ENCODE assay signal across 14 cellular contexts in genomic region chrX:153874366-153875125, GRCh38. TPM values are rescaled to one million over a fixed set of nuclear protein-coding genes. Genes with fewer than 3 reads are reported as not detected.
DNase-seq lines count a peak whose midpoint lies in the region; ATAC-seq and TF ChIP-seq lines count a peak whose summit lies in the region.
"Had no signal": no experiment of that assay in that cellular context is flagged by ENCODE, and none has a peak within 500 bp of the region (broad histone marks: within the 10 kb centered on the region; RNA-seq: fewer than 3 reads in every experiment).

No MANE protein-coding gene starts in this region.

- peak overlapping the region; percentile 66 for H3K4me2 ChIP-seq in neural progenitor cell

- peak overlapping the region; percentile 78 for H3K27ac Mint-ChIP-seq in T-helper 17 cell
- H3K27ac Mint-ChIP-seq in endothelial cell (ENCODE audit: unreplicated experiment), result peak overlapping the region; percentile 45
- no peak overlapping the region for H3K27ac Mint-ChIP-seq in neural progenitor cell
- H3K27ac Mint-ChIP-seq: CD14-positive monocyte had no signal

- H3K4me3 ChIP-seq in neural progenitor cell (no peak overlapping the region), sigmoid colon (no peak overlapping the region)

- H3K9me3 ChIP-seq in T-helper 17 cell (ENCODE audit: control insufficient read depth, low read length, poor library complexity, severe bottlenecking) (no peaks in the 10 kb centered on the region), neural progenitor cell (ENCODE audit: low read depth) (no peaks in the 10 kb centered on the region), sigmoid colon (no peaks in the 10 kb centered on the region)

- H2AFZ ChIP-seq in neural progenitor cell (replicated peaks), result no peak overlapping the region

- H3K27me3 ChIP-seq in neural progenitor cell (no peaks in the 10 kb centered on the region), sigmoid colon (peaks cover 3 to 18% (median 9%) of the 10 kb centered on the region in 3 donors)

- WGBS in sigmoid colon, 2 donors, result 84 to 88% methylated on average over 13 of the region's 13 CpGs

- peaks cover 19% of the 10 kb centered on the region for H4K20me1 ChIP-seq in neural progenitor cell (ENCODE audit: low read depth)

- H3K4me1 ChIP-seq in neural progenitor cell (peaks cover 15% of the 10 kb centered on the region), sigmoid colon (no peaks in the 10 kb centered on the region)

- peaks cover 15% of the 10 kb centered on the region for H3F3A ChIP-seq in neural progenitor cell (ENCODE audit: low read depth)

- TF ChIP-seq POLR2A in sigmoid colon (IDR thresholded peaks at IDR 0.05), result no peak

- H3K36me3 ChIP-seq in neural progenitor cell (no peaks in the 10 kb centered on the region), sigmoid colon (no peaks in the 10 kb centered on the region)

- no peak overlapping the region for H3K9ac ChIP-seq in neural progenitor cell

- H3K27ac ChIP-seq in neural progenitor cell (no peak overlapping the region), sigmoid colon (no peak overlapping the region)

- H3K36me3 Mint-ChIP-seq in T-helper 17 cell (ENCODE audit: low read depth) (no peaks in the 10 kb centered on the region), endothelial cell (ENCODE audit: low read depth, unreplicated experiment) (no peaks in the 10 kb centered on the region), neural progenitor cell (no peaks in the 10 kb centered on the region)
- H3K36me3 Mint-ChIP-seq: CD14-positive monocyte had no signal

- H3K27me3 Mint-ChIP-seq in T-helper 17 cell (peaks cover 6% of the 10 kb centered on the region), endothelial cell (ENCODE audit: unreplicated experiment) (peaks cover 6% of the 10 kb centered on the region), neural progenitor cell (ENCODE audit: insufficient read depth, low read depth) (peaks cover 26% of the 10 kb centered on the region)

- H3K79me2 ChIP-seq in neural progenitor cell (ENCODE audit: low read depth), result no peaks in the 10 kb centered on the region

- H3K9me3 Mint-ChIP-seq in endothelial cell (ENCODE audit: unreplicated experiment) (no peaks in the 10 kb centered on the region), neural progenitor cell (peaks cover 28% of the 10 kb centered on the region)

- ATAC-seq in T-helper 17 cell, result no peak
- ATAC-seq in HG02970 (IDR thresholded peaks at IDR 0.05; ENCODE audit: low FRiP score, unreplicated experiment), result no peak
- no peak for ATAC-seq in GM21360 (IDR thresholded peaks at IDR 0.05; ENCODE audit: unreplicated experiment)

- peak; percentile 48 for DNase-seq in ELR (ENCODE audit: low read depth)
- DNase-seq in T-helper 17 cell, result no peak
- DNase-seq in endothelial cell (ENCODE audit: low spot score), result no peak
- DNase-seq in neural progenitor cell (ENCODE audit: low spot score), result no peak
- DNase-seq in sigmoid colon, result no peak
- no peak for DNase-seq in RKO (ENCODE audit: low spot score)
- DNase-seq: NCI-H187 treated with DMSO at 0.1 percent for 48 hours; NCI-H2171; NK-92 treated with Interleukin-12 subunit alpha and Interleukin-12 subunit beta, amount 100 ng/mL, for 24 hours; SIG-M5 had no signal

- H3K4me3 Mint-ChIP-seq in T-helper 17 cell, result no peak overlapping the region
- H3K4me3 Mint-ChIP-seq in endothelial cell (ENCODE audit: unreplicated experiment), result no peak overlapping the region
- H3K4me3 Mint-ChIP-seq in neural progenitor cell, result peak overlapping the region; percentile 34

- no peak for TF ChIP-seq CTCF in endothelial cell (IDR thresholded peaks at IDR 0.05; ENCODE audit: unreplicated experiment)
- no peak for TF ChIP-seq CTCF in neural progenitor cell (IDR thresholded peaks at IDR 0.05)
- TF ChIP-seq CTCF in sigmoid colon (IDR thresholded peaks at IDR 0.05), result no peak

- H3K4me1 Mint-ChIP-seq in T-helper 17 cell (peaks cover 4% of the 10 kb centered on the region), endothelial cell (ENCODE audit: unreplicated experiment) (peaks cover 14% of the 10 kb centered on the region), neural progenitor cell (peaks cover 58% of the 10 kb centered on the region)

- intact Hi-C loops in sigmoid colon (cut with DNase I), result no loop called here

- no peak for TF ChIP-seq EP300 in sigmoid colon (IDR thresholded peaks at IDR 0.05)

RNA-seq across cellular contexts. Expression of gene L1CAM, which starts 11.4 kb away (rescaled TPM):
- total RNA-seq in T-helper 17 cell (1 to 10 TPM; 2.3 to 3.9 TPM), endothelial cell (ENCODE audit: unreplicated experiment) (0.31 TPM), neural progenitor cell (ENCODE audit: low replicate concordance) (0.49 and 1.7 TPM in 2 replicates), sigmoid colon (10 to 100 TPM in 3 of 4 donors, 1 to 10 TPM in 1; 6.6 to 30.2 (median 23.1) TPM)
- polyA plus RNA-seq in sigmoid colon, result 10 to 100 TPM in 1 of 3 donors, 1 to 10 TPM in 1, not detected in 1; 2.4 to 10.5 TPM
- total RNA-seq: OCI-LY7 had no signal
- polyA plus RNA-seq: CD14-positive monocyte had no signal

RNA-seq across cellular contexts. Expression of gene AVPR2, which starts 29.9 kb away (rescaled TPM):
- total RNA-seq in T-helper 17 cell (not detected), endothelial cell (ENCODE audit: unreplicated experiment) (0.77 TPM), neural progenitor cell (ENCODE audit: low replicate concordance) (not detected in 2 replicates), sigmoid colon (1 to 10 TPM; 1.1 to 2.2 (median 1.3) TPM)
- 1 to 10 TPM in 1 of 3 donors, not detected in 2; 1.1 TPM for polyA plus RNA-seq in sigmoid colon

RNA-seq across cellular contexts. Expression of gene PDZD4, which starts 44.2 kb away (rescaled TPM):
- total RNA-seq in T-helper 17 cell, result 10 to 100 TPM; 31.1 to 45.6 TPM
- 2.6 TPM for total RNA-seq in endothelial cell (ENCODE audit: unreplicated experiment)
- 1.9 and 5.2 TPM in 2 replicates for total RNA-seq in neural progenitor cell (ENCODE audit: low replicate concordance)
- total RNA-seq in sigmoid colon, result 10 to 100 TPM in 3 of 4 donors, 1 to 10 TPM in 1; 8.6 to 24.4 (median 14.2) TPM
- polyA plus RNA-seq in sigmoid colon, result 1 to 10 TPM in 2 of 3 donors, under 1 TPM in 1; 0.46 to 5.1 (median 1.2) TPM
- total RNA-seq: OCI-LY7 had no signal
- polyA plus RNA-seq: CD14-positive monocyte had no signal

RNA-seq across cellular contexts. Expression of gene ARHGAP4, which starts 51.5 kb away (rescaled TPM):
- total RNA-seq in T-helper 17 cell (100 to 1,000 TPM; 374 to 404 TPM), endothelial cell (ENCODE audit: unreplicated experiment) (72.2 TPM), neural progenitor cell (ENCODE audit: low replicate concordance) (5.1 and 17.9 TPM in 2 replicates), sigmoid colon (10 to 100 TPM; 12.4 to 27.4 (median 16.3) TPM)
- polyA plus RNA-seq in sigmoid colon, result 100 to 1,000 TPM in 1 of 3 donors, 10 to 100 TPM in 1, 1 to 10 TPM in 1; 8.4 to 122 (median 17.3) TPM
